In the genomic region with DNA sequence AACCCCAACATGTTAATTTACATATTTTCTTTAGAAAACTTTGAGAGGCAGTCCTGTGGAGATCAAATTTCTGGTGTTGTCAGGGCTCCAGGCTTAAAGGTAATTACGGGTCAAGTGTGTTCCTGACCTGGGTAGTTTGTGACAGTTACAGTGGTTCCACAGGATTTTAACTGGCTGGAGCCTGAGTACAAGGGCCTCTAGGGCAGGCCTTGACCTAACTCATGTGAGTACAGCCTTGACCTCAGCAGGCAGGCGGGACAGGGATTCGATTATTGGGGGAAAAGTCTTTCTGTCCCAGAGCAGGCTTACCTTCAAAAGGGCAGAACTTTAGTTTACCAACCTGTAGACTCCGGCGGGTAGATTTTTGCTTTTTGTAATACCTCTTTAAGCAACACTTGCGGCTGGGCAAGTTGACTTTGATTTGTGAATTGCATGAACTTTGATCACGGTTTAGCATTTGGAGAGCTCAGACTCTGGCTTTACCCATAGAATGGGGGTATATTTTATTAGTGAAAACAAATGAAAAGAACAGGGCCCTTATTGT, we compare ENCODE assay signal across 1 cellular context.
TF ChIP-seq lines count a peak whose summit lies in the region.

No MANE protein-coding gene starts in this region.

TF ChIP-seq in HepG2, 621 proteins besides CTCF, POLR2A, EP300 and RAD21 (continues in another document):
- TF ChIP-seq SMC3 (IDR thresholded peaks at IDR 0.05; ENCODE audit: low read length) (no peak), SALL1 (CRISPR knock-in tag; IDR thresholded peaks at IDR 0.05) (peak; percentile 90), TBL1XR1 (IDR thresholded peaks at IDR 0.05; ENCODE audit: borderline replicate concordance, low read length, partially characterized antibody) (peak; percentile 98), SP2 (CRISPR knock-in tag; IDR thresholded peaks at IDR 0.05) (no peak), HDAC1 (CRISPR knock-in tag; IDR thresholded peaks at IDR 0.05) (peak; percentile 68), ARNTL (CRISPR knock-in tag; IDR thresholded peaks at IDR 0.05) (peak; percentile 63), ASH2L (IDR thresholded peaks at IDR 0.05; ENCODE audit: insufficient read length, low read depth, low read length) (peak; percentile 51), SOX5 (CRISPR knock-in tag; IDR thresholded peaks at IDR 0.05; ENCODE audit: borderline replicate concordance) (peak; percentile 76), TOPORS (CRISPR knock-in tag; IDR thresholded peaks at IDR 0.05) (0 out of 2 replicates have a peak, but pooled peaks have one; percentile 34), HNF4A (CRISPR knock-in tag; IDR thresholded peaks at IDR 0.05) (peak; percentile 96), ZNF317 (CRISPR knock-in tag; IDR thresholded peaks at IDR 0.05) (no peak), MED13 (CRISPR knock-in tag; IDR thresholded peaks at IDR 0.05) (peak; percentile 44; the same call in 1 of the 2 replicates), NRL (CRISPR knock-in tag; IDR thresholded peaks at IDR 0.05; ENCODE audit: borderline replicate concordance) (no peak), TFAP4 (IDR thresholded peaks at IDR 0.05; ENCODE audit: borderline replicate concordance, low read depth) (peak; percentile 46; the same call in 1 of the 2 replicates), IRX3 (CRISPR knock-in tag; IDR thresholded peaks at IDR 0.05; ENCODE audit: borderline replicate concordance, low read depth) (no peak), MED1 (CRISPR knock-in tag; IDR thresholded peaks at IDR 0.05) (peak; percentile 74), ZNF350 (CRISPR knock-in tag; IDR thresholded peaks at IDR 0.05; ENCODE audit: borderline replicate concordance, low read depth) (0 out of 2 replicates have a peak, but pooled peaks have one; percentile 51), ATF7 (IDR thresholded peaks at IDR 0.05) (no peak), ATF7 (CRISPR knock-in tag; IDR thresholded peaks at IDR 0.05) (no peak), RXRA (CRISPR knock-in tag; IDR thresholded peaks at IDR 0.05) (peak; percentile 98), NCOA2 (CRISPR knock-in tag; IDR thresholded peaks at IDR 0.05) (peak; percentile 89), FOXO1 (CRISPR knock-in tag; IDR thresholded peaks at IDR 0.05) (peak; percentile 73), ZGPAT (CRISPR knock-in tag; IDR thresholded peaks at IDR 0.05) (peak; percentile 70; the same call in 1 of the 2 replicates), HOMEZ (CRISPR knock-in tag; IDR thresholded peaks at IDR 0.05; ENCODE audit: low read depth) (peak; percentile 52; the same call in 1 of the 2 replicates), ESRRA (CRISPR knock-in tag; IDR thresholded peaks at IDR 0.05; ENCODE audit: low read depth) (peak; percentile 91), ZFX (CRISPR knock-in tag; IDR thresholded peaks at IDR 0.05; ENCODE audit: low read depth) (peak; percentile 55), ZNF878 (CRISPR knock-in tag; IDR thresholded peaks at IDR 0.05) (0 out of 2 replicates have a peak, but pooled peaks have one; percentile 21), PPARG (CRISPR knock-in tag; conservative IDR thresholded peaks at IDR 0.05) (peak; percentile 99), SP140L (CRISPR knock-in tag; IDR thresholded peaks at IDR 0.05; ENCODE audit: borderline replicate concordance) (no peak), NKX3-1 (CRISPR knock-in tag; IDR thresholded peaks at IDR 0.05) (no peak), ZNF143 (CRISPR knock-in tag; IDR thresholded peaks at IDR 0.05) (0 out of 2 replicates have a peak, but pooled peaks have one; percentile 45), ZNF451 (CRISPR knock-in tag; IDR thresholded peaks at IDR 0.05) (no peak), FOXP1 (IDR thresholded peaks at IDR 0.05) (no peak), FOXP1 (CRISPR knock-in tag; IDR thresholded peaks at IDR 0.05) (peak; percentile 59; the same call in 1 of the 2 replicates), PHF8 (CRISPR knock-in tag; IDR thresholded peaks at IDR 0.05) (0 out of 2 replicates have a peak, but pooled peaks have one; percentile 35), GATAD2A (CRISPR knock-in tag; IDR thresholded peaks at IDR 0.05) (peak; percentile 84)
- TF ChIP-seq, protein P1, sequence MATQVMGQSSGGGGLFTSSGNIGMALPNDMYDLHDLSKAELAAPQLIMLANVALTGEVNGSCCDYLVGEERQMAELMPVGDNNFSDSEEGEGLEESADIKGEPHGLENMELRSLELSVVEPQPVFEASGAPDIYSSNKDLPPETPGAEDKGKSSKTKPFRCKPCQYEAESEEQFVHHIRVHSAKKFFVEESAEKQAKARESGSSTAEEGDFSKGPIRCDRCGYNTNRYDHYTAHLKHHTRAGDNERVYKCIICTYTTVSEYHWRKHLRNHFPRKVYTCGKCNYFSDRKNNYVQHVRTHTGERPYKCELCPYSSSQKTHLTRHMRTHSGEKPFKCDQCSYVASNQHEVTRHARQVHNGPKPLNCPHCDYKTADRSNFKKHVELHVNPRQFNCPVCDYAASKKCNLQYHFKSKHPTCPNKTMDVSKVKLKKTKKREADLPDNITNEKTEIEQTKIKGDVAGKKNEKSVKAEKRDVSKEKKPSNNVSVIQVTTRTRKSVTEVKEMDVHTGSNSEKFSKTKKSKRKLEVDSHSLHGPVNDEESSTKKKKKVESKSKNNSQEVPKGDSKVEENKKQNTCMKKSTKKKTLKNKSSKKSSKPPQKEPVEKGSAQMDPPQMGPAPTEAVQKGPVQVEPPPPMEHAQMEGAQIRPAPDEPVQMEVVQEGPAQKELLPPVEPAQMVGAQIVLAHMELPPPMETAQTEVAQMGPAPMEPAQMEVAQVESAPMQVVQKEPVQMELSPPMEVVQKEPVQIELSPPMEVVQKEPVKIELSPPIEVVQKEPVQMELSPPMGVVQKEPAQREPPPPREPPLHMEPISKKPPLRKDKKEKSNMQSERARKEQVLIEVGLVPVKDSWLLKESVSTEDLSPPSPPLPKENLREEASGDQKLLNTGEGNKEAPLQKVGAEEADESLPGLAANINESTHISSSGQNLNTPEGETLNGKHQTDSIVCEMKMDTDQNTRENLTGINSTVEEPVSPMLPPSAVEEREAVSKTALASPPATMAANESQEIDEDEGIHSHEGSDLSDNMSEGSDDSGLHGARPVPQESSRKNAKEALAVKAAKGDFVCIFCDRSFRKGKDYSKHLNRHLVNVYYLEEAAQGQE (IDR thresholded peaks at IDR 0.05; ENCODE audit: borderline replicate concordance in 1 of 2, low read depth in 1 of 2, low read length in 2 of 2), result peak in 1 of 2 experiments; percentile 51; a peak in 1 of 4 replicates
- TF ChIP-seq, protein P2, sequence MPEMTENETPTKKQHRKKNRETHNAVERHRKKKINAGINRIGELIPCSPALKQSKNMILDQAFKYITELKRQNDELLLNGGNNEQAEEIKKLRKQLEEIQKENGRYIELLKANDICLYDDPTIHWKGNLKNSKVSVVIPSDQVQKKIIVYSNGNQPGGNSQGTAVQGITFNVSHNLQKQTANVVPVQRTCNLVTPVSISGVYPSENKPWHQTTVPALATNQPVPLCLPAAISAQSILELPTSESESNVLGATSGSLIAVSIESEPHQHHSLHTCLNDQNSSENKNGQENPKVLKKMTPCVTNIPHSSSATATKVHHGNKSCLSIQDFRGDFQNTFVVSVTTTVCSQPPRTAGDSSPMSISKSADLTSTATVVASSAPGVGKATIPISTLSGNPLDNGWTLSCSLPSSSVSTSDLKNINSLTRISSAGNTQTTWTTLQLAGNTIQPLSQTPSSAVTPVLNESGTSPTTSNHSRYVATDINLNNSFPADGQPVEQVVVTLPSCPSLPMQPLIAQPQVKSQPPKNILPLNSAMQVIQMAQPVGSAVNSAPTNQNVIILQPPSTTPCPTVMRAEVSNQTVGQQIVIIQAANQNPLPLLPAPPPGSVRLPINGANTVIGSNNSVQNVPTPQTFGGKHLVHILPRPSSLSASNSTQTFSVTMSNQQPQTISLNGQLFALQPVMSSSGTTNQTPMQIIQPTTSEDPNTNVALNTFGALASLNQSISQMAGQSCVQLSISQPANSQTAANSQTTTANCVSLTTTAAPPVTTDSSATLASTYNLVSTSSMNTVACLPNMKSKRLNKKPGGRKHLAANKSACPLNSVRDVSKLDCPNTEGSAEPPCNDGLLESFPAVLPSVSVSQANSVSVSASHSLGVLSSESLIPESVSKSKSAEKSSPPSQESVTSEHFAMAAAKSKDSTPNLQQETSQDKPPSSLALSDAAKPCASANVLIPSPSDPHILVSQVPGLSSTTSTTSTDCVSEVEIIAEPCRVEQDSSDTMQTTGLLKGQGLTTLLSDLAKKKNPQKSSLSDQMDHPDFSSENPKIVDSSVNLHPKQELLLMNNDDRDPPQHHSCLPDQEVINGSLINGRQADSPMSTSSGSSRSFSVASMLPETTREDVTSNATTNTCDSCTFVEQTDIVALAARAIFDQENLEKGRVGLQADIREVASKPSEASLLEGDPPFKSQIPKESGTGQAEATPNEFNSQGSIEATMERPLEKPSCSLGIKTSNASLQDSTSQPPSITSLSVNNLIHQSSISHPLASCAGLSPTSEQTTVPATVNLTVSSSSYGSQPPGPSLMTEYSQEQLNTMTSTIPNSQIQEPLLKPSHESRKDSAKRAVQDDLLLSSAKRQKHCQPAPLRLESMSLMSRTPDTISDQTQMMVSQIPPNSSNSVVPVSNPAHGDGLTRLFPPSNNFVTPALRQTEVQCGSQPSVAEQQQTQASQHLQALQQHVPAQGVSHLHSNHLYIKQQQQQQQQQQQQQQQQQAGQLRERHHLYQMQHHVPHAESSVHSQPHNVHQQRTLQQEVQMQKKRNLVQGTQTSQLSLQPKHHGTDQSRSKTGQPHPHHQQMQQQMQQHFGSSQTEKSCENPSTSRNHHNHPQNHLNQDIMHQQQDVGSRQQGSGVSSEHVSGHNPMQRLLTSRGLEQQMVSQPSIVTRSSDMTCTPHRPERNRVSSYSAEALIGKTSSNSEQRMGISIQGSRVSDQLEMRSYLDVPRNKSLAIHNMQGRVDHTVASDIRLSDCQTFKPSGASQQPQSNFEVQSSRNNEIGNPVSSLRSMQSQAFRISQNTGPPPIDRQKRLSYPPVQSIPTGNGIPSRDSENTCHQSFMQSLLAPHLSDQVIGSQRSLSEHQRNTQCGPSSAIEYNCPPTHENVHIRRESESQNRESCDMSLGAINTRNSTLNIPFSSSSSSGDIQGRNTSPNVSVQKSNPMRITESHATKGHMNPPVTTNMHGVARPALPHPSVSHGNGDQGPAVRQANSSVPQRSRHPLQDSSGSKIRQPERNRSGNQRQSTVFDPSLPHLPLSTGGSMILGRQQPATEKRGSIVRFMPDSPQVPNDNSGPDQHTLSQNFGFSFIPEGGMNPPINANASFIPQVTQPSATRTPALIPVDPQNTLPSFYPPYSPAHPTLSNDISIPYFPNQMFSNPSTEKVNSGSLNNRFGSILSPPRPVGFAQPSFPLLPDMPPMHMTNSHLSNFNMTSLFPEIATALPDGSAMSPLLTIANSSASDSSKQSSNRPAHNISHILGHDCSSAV (CRISPR knock-in tag; IDR thresholded peaks at IDR 0.05; ENCODE audit: borderline replicate concordance), result no peak
- TF ChIP-seq, protein P3, sequence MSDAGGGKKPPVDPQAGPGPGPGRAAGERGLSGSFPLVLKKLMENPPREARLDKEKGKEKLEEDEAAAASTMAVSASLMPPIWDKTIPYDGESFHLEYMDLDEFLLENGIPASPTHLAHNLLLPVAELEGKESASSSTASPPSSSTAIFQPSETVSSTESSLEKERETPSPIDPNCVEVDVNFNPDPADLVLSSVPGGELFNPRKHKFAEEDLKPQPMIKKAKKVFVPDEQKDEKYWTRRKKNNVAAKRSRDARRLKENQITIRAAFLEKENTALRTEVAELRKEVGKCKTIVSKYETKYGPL (CRISPR knock-in tag; IDR thresholded peaks at IDR 0.05), result no peak
